In genomic region chr19:12794196-12794921, GRCh38 we compare ENCODE assay signal across 9 cellular contexts. TPM values are rescaled to one million over a fixed set of nuclear protein-coding genes. Genes with fewer than 3 reads are reported as not detected.
DNase-seq lines count a peak whose midpoint lies in the region; ATAC-seq and TF ChIP-seq lines count a peak whose summit lies in the region.
"Had no signal": no experiment of that assay in that cellular context is flagged by ENCODE, and none has a peak within 500 bp of the region (broad histone marks: within the 10 kb centered on the region; RNA-seq: fewer than 3 reads in every experiment).

No MANE protein-coding gene starts in this region.

- no peaks in the 10 kb centered on the region for H3K27me3 ChIP-seq in CD8-positive, alpha-beta memory T cell (ENCODE audit: insufficient read depth, low read length, poor library complexity, severe bottlenecking)
- H3K27me3 ChIP-seq in OCI-LY1 (ENCODE audit: insufficient read depth, low read length) (no peaks in the 10 kb centered on the region), endodermal cell (ENCODE audit: control insufficient read depth, insufficient read depth, low read length, poor library complexity, severe bottlenecking) (peaks cover 9% of the 10 kb centered on the region)

- H3K27me3 Mint-ChIP-seq in CD8-positive, alpha-beta memory T cell: peaks cover 0 to 31% of the 10 kb centered on the region in 2 donors
- peaks cover 9% of the 10 kb centered on the region for H3K27me3 Mint-ChIP-seq in endodermal cell (ENCODE audit: insufficient read depth)
- no peaks in the 10 kb centered on the region for H3K27me3 Mint-ChIP-seq in osteocyte (ENCODE audit: unreplicated experiment)

- CTCF ChIA-PET in CD8-positive, alpha-beta memory T cell (lab: Charles Lee): interaction anchor here (2.3 to 13.7 kb wide), 3 partner anchors 18 to 118 kb away, joined by 6 to 483 read pairs (median 326); partner anchors contain the start of gene HOOK2

- peak overlapping the region; percentile 55 for H3K4me3 ChIP-seq in CD8-positive, alpha-beta memory T cell (ENCODE audit: low read length)
- H3K4me3 ChIP-seq in OCI-LY1 (ENCODE audit: low read depth, low read length, poor library complexity, severe bottlenecking) (peak overlapping the region; percentile 76), endodermal cell (ENCODE audit: low read length) (peak overlapping the region; percentile 86)

- H3K27ac ChIP-seq in CD8-positive, alpha-beta memory T cell (ENCODE audit: low read depth, low read length): peak overlapping the region; percentile 99
- H3K27ac ChIP-seq in OCI-LY1 (ENCODE audit: low read depth, low read length, poor library complexity, severe bottlenecking) (peak overlapping the region; percentile 42), endodermal cell (ENCODE audit: low read depth, low read length) (no peak overlapping the region)

- peak in 1 of 5 donors; percentile 54 for DNase-seq in CD8-positive, alpha-beta memory T cell
- DNase-seq in endodermal cell (no peak), osteocyte (ENCODE audit: extremely low spot score, unreplicated experiment) (no peak), GF-D8 (lab: John Stamatoyannopoulos, UW) (no peak), UCSD-AML1 (lab: John Stamatoyannopoulos, UW; ENCODE audit: unreplicated experiment) (no peak), OCI-M2 (lab: John Stamatoyannopoulos, UW; ENCODE audit: unreplicated experiment) (no peak)

- peaks cover 4% of the 10 kb centered on the region for H3K36me3 ChIP-seq in CD8-positive, alpha-beta memory T cell (ENCODE audit: insufficient read depth, low read length)
- H3K36me3 ChIP-seq in OCI-LY1 (ENCODE audit: insufficient read depth, low read length) (peaks cover 4% of the 10 kb centered on the region; the same call in 1 of the 2 replicates), endodermal cell (ENCODE audit: control insufficient read depth, insufficient read depth, low read length) (peaks cover 10% of the 10 kb centered on the region)

- H3K4me3 Mint-ChIP-seq in CD8-positive, alpha-beta memory T cell: peak overlapping the region; percentile 78 to 100 (median 82)
- H3K4me3 Mint-ChIP-seq in endodermal cell (peak overlapping the region; percentile 74), osteocyte (ENCODE audit: unreplicated experiment) (peak overlapping the region; percentile 64)

- H3K27ac Mint-ChIP-seq in CD8-positive, alpha-beta memory T cell: peak overlapping the region; percentile 91 to 99 (median 96)
- H3K27ac Mint-ChIP-seq in endodermal cell (peak overlapping the region; percentile 53), osteocyte (ENCODE audit: unreplicated experiment) (peak overlapping the region; percentile 87)

- peaks cover 0 to 4% (median 2%) of the 10 kb centered on the region in 5 donors for H3K9me3 Mint-ChIP-seq in CD8-positive, alpha-beta memory T cell
- H3K9me3 Mint-ChIP-seq in endodermal cell: no peaks in the 10 kb centered on the region
- H3K9me3 Mint-ChIP-seq in osteocyte (ENCODE audit: unreplicated experiment): no peaks in the 10 kb centered on the region

- POLR2A ChIA-PET in CD8-positive, alpha-beta memory T cell (lab: Charles Lee): interaction anchor here (0.6 to 7.5 kb wide), 6 partner anchors 12 to 1831 kb away, joined by 3 to 167 read pairs (median 3); no protein-coding TSS in a partner anchor

- no peak for TF ChIP-seq CTCF in OCI-LY1 (IDR thresholded peaks at IDR 0.05; ENCODE audit: low read length)
- no peak for TF ChIP-seq CTCF in endodermal cell (conservative IDR thresholded peaks at IDR 0.05)
- TF ChIP-seq CTCF in osteocyte (IDR thresholded peaks at IDR 0.05): no peak

- WGBS in endodermal cell (ENCODE audit: insufficient coverage in 1 of 2, insufficient read length in 1 of 2), 2 experiments: 80 to 82% methylated on average over 2 to 6 of the region's 6 CpGs

- H3F3A ChIP-seq in OCI-LY1 (ENCODE audit: insufficient read depth, low read length): no peaks in the 10 kb centered on the region

- ATAC-seq in HG03097 (IDR thresholded peaks at IDR 0.05; ENCODE audit: low FRiP score, unreplicated experiment): no peak

- peaks cover 0 to 26% (median 6%) of the 10 kb centered on the region in 3 donors for H3K36me3 Mint-ChIP-seq in CD8-positive, alpha-beta memory T cell
- H3K36me3 Mint-ChIP-seq in endodermal cell (ENCODE audit: low read depth) (peaks cover 10% of the 10 kb centered on the region), osteocyte (ENCODE audit: unreplicated experiment) (peaks cover 2% of the 10 kb centered on the region)

- H2AFZ ChIP-seq in OCI-LY1 (ENCODE audit: low read length): no peak overlapping the region

- no peaks in the 10 kb centered on the region for H3K9me3 ChIP-seq in CD8-positive, alpha-beta memory T cell (ENCODE audit: low read length)
- H3K9me3 ChIP-seq in OCI-LY1 (ENCODE audit: low read length): no peaks in the 10 kb centered on the region
- no peaks in the 10 kb centered on the region for H3K9me3 ChIP-seq in endodermal cell (ENCODE audit: control insufficient read depth, low read length)

- H3K4me1 ChIP-seq in CD8-positive, alpha-beta memory T cell (ENCODE audit: insufficient read depth, low read length): peaks cover 34% of the 10 kb centered on the region
- H3K4me1 ChIP-seq in OCI-LY1 (ENCODE audit: insufficient read depth, low read length, severe bottlenecking) (peaks cover 30% of the 10 kb centered on the region), endodermal cell (ENCODE audit: control insufficient read depth, insufficient read depth, low read length) (peaks cover 5% of the 10 kb centered on the region)

- H3K9me2 ChIP-seq in OCI-LY1 (ENCODE audit: low read depth, low read length): no peaks in the 10 kb centered on the region

- no peaks in the 10 kb centered on the region for H3K79me2 ChIP-seq in OCI-LY1 (ENCODE audit: insufficient read depth, low read length)

- H3K9ac ChIP-seq in OCI-LY1 (ENCODE audit: low read length): peak overlapping the region; percentile 77
- H3K9ac ChIP-seq in endodermal cell (ENCODE audit: extremely low read depth, low read length, poor library complexity, severe bottlenecking): peak overlapping the region; percentile 89

- peak overlapping the region; percentile 77 for H3K4me2 ChIP-seq in OCI-LY1 (ENCODE audit: low read length)

- H3K4me1 Mint-ChIP-seq in CD8-positive, alpha-beta memory T cell: peaks cover 30 to 36% (median 34%) of the 10 kb centered on the region in 3 donors
- H3K4me1 Mint-ChIP-seq in endodermal cell: peaks cover 23% of the 10 kb centered on the region
- peaks cover 29% of the 10 kb centered on the region for H3K4me1 Mint-ChIP-seq in osteocyte (ENCODE audit: unreplicated experiment)

- H4K20me1 ChIP-seq in OCI-LY1 (ENCODE audit: insufficient read depth, low read length): no peaks in the 10 kb centered on the region

RNA-seq across cellular contexts. Expression of gene JUNB, which starts 3.1 kb away (rescaled TPM):
- 100 to 1,000 TPM; 249 to 259 TPM for total RNA-seq in CD8-positive, alpha-beta memory T cell
- polyA plus RNA-seq in CD8-positive, alpha-beta memory T cell: 1,529 TPM
- total RNA-seq in endodermal cell (1 to 10 TPM; 6.7 to 7.2 TPM), osteocyte (141 and 158 TPM in 2 replicates)
- 7.7 TPM for polyA plus RNA-seq in endodermal cell (2013, experiment 1 of 2)
- polyA plus RNA-seq in endodermal cell (2013, experiment 2 of 2): 9.9 TPM

RNA-seq across cellular contexts. Expression of gene PRDX2, which starts 7.2 kb away (rescaled TPM):
- total RNA-seq in CD8-positive, alpha-beta memory T cell: 100 to 1,000 TPM; 183 to 184 TPM
- polyA plus RNA-seq in CD8-positive, alpha-beta memory T cell: 257 TPM
- total RNA-seq in endodermal cell (100 to 1,000 TPM; 429 to 507 TPM), osteocyte (235 TPM in 2 replicates)
- polyA plus RNA-seq in endodermal cell (2013, experiment 1 of 2): 440 TPM
- polyA plus RNA-seq in endodermal cell (2013, experiment 2 of 2): 394 TPM

RNA-seq across cellular contexts. Expression of gene THSD8, which starts 7.5 kb away (rescaled TPM):
- total RNA-seq in CD8-positive, alpha-beta memory T cell: 10 to 100 TPM; 24.6 to 31.0 TPM
- not detected for polyA plus RNA-seq in CD8-positive, alpha-beta memory T cell
- total RNA-seq in endodermal cell (10 to 100 TPM; 34.4 to 57.4 TPM), osteocyte (8.2 and 8.4 TPM in 2 replicates)
- polyA plus RNA-seq in endodermal cell (2013, experiment 1 of 2): 12.7 TPM
- 17.6 TPM for polyA plus RNA-seq in endodermal cell (2013, experiment 2 of 2)
- total RNA-seq: RPMI7951 had no signal

RNA-seq across cellular contexts. Expression of gene RNASEH2A, which starts 12.0 kb away (rescaled TPM):
- 10 to 100 TPM; 51.5 to 62.4 TPM for total RNA-seq in CD8-positive, alpha-beta memory T cell
- polyA plus RNA-seq in CD8-positive, alpha-beta memory T cell: 24.1 TPM
- total RNA-seq in endodermal cell (10 to 100 TPM; 51.0 to 97.1 TPM), osteocyte (7.6 and 10.0 TPM in 2 replicates)
- polyA plus RNA-seq in endodermal cell (2013, experiment 1 of 2): 68.6 TPM
- polyA plus RNA-seq in endodermal cell (2013, experiment 2 of 2): 58.0 TPM

RNA-seq across cellular contexts. Expression of gene HOOK2, which starts 19.0 kb away (rescaled TPM):
- total RNA-seq in CD8-positive, alpha-beta memory T cell: 10 to 100 TPM in 1 of 2 experiments, 1 to 10 TPM in 1; 9.8 to 11.4 TPM
- polyA plus RNA-seq in CD8-positive, alpha-beta memory T cell: 2.9 TPM
- total RNA-seq in endodermal cell: 100 to 1,000 TPM in 1 of 2 donors, 10 to 100 TPM in 1; 82.1 to 103 TPM
- polyA plus RNA-seq in endodermal cell (2013, experiment 1 of 2): 28.9 TPM
- polyA plus RNA-seq in endodermal cell (2013, experiment 2 of 2): 23.8 TPM
- total RNA-seq in osteocyte: 24.6 and 26.8 TPM in 2 replicates

Comparison
In these comparisons a context has a peak if more than half of its experiments do, and no peak if none do; other contexts are left out.
1. RNA of gene JUNB, which starts 3.1 kb away (total RNA-seq): 249 to 259 TPM in CD8-positive, alpha-beta memory T cell and 141 to 158 TPM in osteocyte; 6.7 to 7.2 TPM in endodermal cell; every median in the first group is over 10 times any median in the second.
2. Peak in every context shown above with its lines, with median percentiles within 50 percentile points of each other: H3K4me3 ChIP-seq, H3K27ac Mint-ChIP-seq and H3K4me3 Mint-ChIP-seq.